9 cellular contexts compared by ENCODE assay signal in genomic region chr2:75627902-75628504, GRCh38. TPM values are rescaled to one million over a fixed set of nuclear protein-coding genes. Genes with fewer than 3 reads are reported as not detected.
DNase-seq lines count a peak whose midpoint lies in the region; ATAC-seq, FAIRE-seq and TF ChIP-seq lines count a peak whose summit lies in the region.
"Had no signal": no experiment of that assay in that cellular context is flagged by ENCODE, and none has a peak within 500 bp of the region (broad histone marks: within the 10 kb centered on the region; RNA-seq: fewer than 3 reads in every experiment).

No MANE protein-coding gene starts in this region.

- H3K9me3 Mint-ChIP-seq in CD4-positive, alpha-beta T cell = no peaks in the 10 kb centered on the region
- no peaks in the 10 kb centered on the region for H3K9me3 Mint-ChIP-seq in activated CD4-positive, alpha-beta memory T cell treated with anti-CD3 and anti-CD28 coated beads, Interleukin-2, amount 10 ng/mL, durations not matched to agents 7 days and 5 days
- H3K9me3 Mint-ChIP-seq in stimulated activated naive CD8-positive, alpha-beta T cell treated with anti-CD3 and anti-CD28 coated beads, Interleukin-15, amount 100 ng/mL, for 72 hours = no peaks in the 10 kb centered on the region
- H3K9me3 Mint-ChIP-seq: T-helper 1 cell treated with Interleukin-12 subunit alpha and Interleukin-12 subunit beta and Interleukin-4 antibody, amounts not matched to agents 30 μg/mL and 1 μg/mL, for 36 hours had no signal

- CTCF ChIA-PET in CD4-positive, alpha-beta T cell (lab: Charles Lee) = interaction anchor here (0.6 to 1.4 kb wide), 5 partner anchors 9 to 27 kb away, joined by 3 to 8 read pairs (median 4); no protein-coding TSS in a partner anchor
- CTCF ChIA-PET in activated CD4-positive, alpha-beta memory T cell treated with anti-CD3 and anti-CD28 coated beads, Interleukin-2, amount 10 ng/mL, durations not matched to agents 7 days and 5 days (lab: Charles Lee) = interaction anchor here (1.0 to 2.5 kb wide), 11 partner anchors 9 to 637 kb away, joined by 3 to 12 read pairs (median 3); partner anchors contain the start of gene MRPL19

- FAIRE-seq in endometrium (lab: Jason Lieb, UNC) = peak; percentile 46

- POLR2A ChIA-PET in CD4-positive, alpha-beta T cell (lab: Charles Lee) = interaction anchor here (0.7 to 0.9 kb wide), 2 partner anchors 18 to 211 kb away, joined by 3 to 4 read pairs; partner anchors contain the start of gene MRPL19
- POLR2A ChIA-PET in activated CD4-positive, alpha-beta memory T cell treated with anti-CD3 and anti-CD28 coated beads, Interleukin-2, amount 10 ng/mL, durations not matched to agents 7 days and 5 days (lab: Charles Lee) = no interaction called here

- no peak overlapping the region for H3K27ac ChIP-seq in CD4-positive, alpha-beta T cell (ENCODE audit: low read depth, low read length)

- no peaks in the 10 kb centered on the region for H3K9me3 ChIP-seq in CD4-positive, alpha-beta T cell (ENCODE audit: control insufficient read depth, low read length)
- H3K9me3 ChIP-seq in mucosa of descending colon = no peaks in the 10 kb centered on the region

- no peaks in the 10 kb centered on the region for H3K4me1 ChIP-seq in mucosa of descending colon (ENCODE audit: low read depth)

- DNase-seq in CD4-positive, alpha-beta T cell = peak; percentile 13 to 58 (median 38)
- DNase-seq in NCI-H774 (lab: John Stamatoyannopoulos, UW) (peak; percentile 69), mucosa of descending colon (peak in 2 of 3 donors; percentile 72 to 80)
- peak; percentile 61 for DNase-seq in activated CD4-positive, alpha-beta memory T cell treated with anti-CD3 and anti-CD28 coated beads, Interleukin-2, amount 10 ng/mL, durations not matched to agents 7 days and 5 days
- DNase-seq in stimulated activated naive CD8-positive, alpha-beta T cell treated with anti-CD3 and anti-CD28 coated beads, Interleukin-15, amount 100 ng/mL, for 72 hours = peak; percentile 46 to 57

- H3K36me3 Mint-ChIP-seq in CD4-positive, alpha-beta T cell (ENCODE audit: low read depth) = no peaks in the 10 kb centered on the region
- H3K36me3 Mint-ChIP-seq in activated CD4-positive, alpha-beta memory T cell treated with anti-CD3 and anti-CD28 coated beads, Interleukin-2, amount 10 ng/mL, durations not matched to agents 7 days and 5 days (ENCODE audit: low read depth) = no peaks in the 10 kb centered on the region

- H3K4me3 Mint-ChIP-seq in CD4-positive, alpha-beta T cell = no peak overlapping the region
- H3K4me3 Mint-ChIP-seq in activated CD4-positive, alpha-beta memory T cell treated with anti-CD3 and anti-CD28 coated beads, Interleukin-2, amount 10 ng/mL, durations not matched to agents 7 days and 5 days = no peak overlapping the region
- H3K4me3 Mint-ChIP-seq in stimulated activated naive CD8-positive, alpha-beta T cell treated with anti-CD3 and anti-CD28 coated beads, Interleukin-15, amount 100 ng/mL, for 72 hours = no peak overlapping the region
- H3K4me3 Mint-ChIP-seq: T-helper 1 cell treated with Interleukin-12 subunit alpha and Interleukin-12 subunit beta and Interleukin-4 antibody, amounts not matched to agents 30 μg/mL and 1 μg/mL, for 36 hours had no signal

- intact Hi-C loops in CD4-positive, alpha-beta T cell (cut with DNase I, micrococcal nuclease) = loop anchor here (1.0 to 10.0 kb wide), 3 partner anchors 709 to 933 kb away; no protein-coding TSS in a partner anchor
- intact Hi-C loops in mucosa of descending colon (cut with DNase I, micrococcal nuclease) = no loop called here

- TF ChIP-seq CTCF in CD4-positive, alpha-beta T cell (IDR thresholded peaks at IDR 0.05) = peak; percentile 92
- TF ChIP-seq CTCF in mucosa of descending colon (IDR thresholded peaks at IDR 0.05) = peak; percentile 76

- ATAC-seq in CD4-positive, alpha-beta T cell (ENCODE audit: poor library complexity) = peak; percentile 65
- ATAC-seq in GM19328 (IDR thresholded peaks at IDR 0.05; ENCODE audit: unreplicated experiment) (peak; percentile 92), HG03558 (IDR thresholded peaks at IDR 0.05; ENCODE audit: extremely low read depth, unreplicated experiment) (peak; percentile 93), mucosa of descending colon (peak; percentile 73)
- ATAC-seq in stimulated activated naive CD8-positive, alpha-beta T cell treated with anti-CD3 and anti-CD28 coated beads, Interleukin-15, amount 100 ng/mL, for 72 hours = peak; percentile 81

- no peak overlapping the region for H3K4me3 ChIP-seq in mucosa of descending colon

- H3K36me3 ChIP-seq in mucosa of descending colon (ENCODE audit: low read depth) = no peaks in the 10 kb centered on the region

- H3K27ac Mint-ChIP-seq in CD4-positive, alpha-beta T cell = no peak overlapping the region
- no peak overlapping the region for H3K27ac Mint-ChIP-seq in activated CD4-positive, alpha-beta memory T cell treated with anti-CD3 and anti-CD28 coated beads, Interleukin-2, amount 10 ng/mL, durations not matched to agents 7 days and 5 days
- no peak overlapping the region for H3K27ac Mint-ChIP-seq in stimulated activated naive CD8-positive, alpha-beta T cell treated with anti-CD3 and anti-CD28 coated beads, Interleukin-15, amount 100 ng/mL, for 72 hours
- H3K27ac Mint-ChIP-seq: T-helper 1 cell treated with Interleukin-12 subunit alpha and Interleukin-12 subunit beta and Interleukin-4 antibody, amounts not matched to agents 30 μg/mL and 1 μg/mL, for 36 hours had no signal

- H3K4me1 Mint-ChIP-seq in CD4-positive, alpha-beta T cell (ENCODE audit: low read depth) = no peaks in the 10 kb centered on the region
- H3K4me1 Mint-ChIP-seq in activated CD4-positive, alpha-beta memory T cell treated with anti-CD3 and anti-CD28 coated beads, Interleukin-2, amount 10 ng/mL, durations not matched to agents 7 days and 5 days = no peaks in the 10 kb centered on the region
- no peaks in the 10 kb centered on the region for H3K4me1 Mint-ChIP-seq in stimulated activated naive CD8-positive, alpha-beta T cell treated with anti-CD3 and anti-CD28 coated beads, Interleukin-15, amount 100 ng/mL, for 72 hours

- H3K27me3 ChIP-seq in CD4-positive, alpha-beta T cell (ENCODE audit: control insufficient read depth, insufficient read depth, low read length) = peaks cover 10% of the 10 kb centered on the region

- peaks cover 63% of the 10 kb centered on the region for H3K27me3 Mint-ChIP-seq in CD4-positive, alpha-beta T cell
- H3K27me3 Mint-ChIP-seq in activated CD4-positive, alpha-beta memory T cell treated with anti-CD3 and anti-CD28 coated beads, Interleukin-2, amount 10 ng/mL, durations not matched to agents 7 days and 5 days = peaks cover 26% of the 10 kb centered on the region
- peaks cover 23% of the 10 kb centered on the region for H3K27me3 Mint-ChIP-seq in stimulated activated naive CD8-positive, alpha-beta T cell treated with anti-CD3 and anti-CD28 coated beads, Interleukin-15, amount 100 ng/mL, for 72 hours

RNA-seq across cellular contexts. Expression of gene MRPL19, which starts 18.6 kb away (rescaled TPM):
- total RNA-seq in CD4-positive, alpha-beta T cell = 10 to 100 TPM; 10.7 to 14.9 TPM
- total RNA-seq in activated CD4-positive, alpha-beta memory T cell treated with anti-CD3 and anti-CD28 coated beads, Interleukin-2, amount 10 ng/mL, durations not matched to agents 7 days and 5 days = 10 to 100 TPM; 37.7 to 41.6 TPM
- total RNA-seq in mucosa of descending colon = 10 to 100 TPM; 34.6 to 53.3 (median 45.1) TPM

Comparison
In these comparisons a context has a peak if more than half of its experiments do, and no peak if none do; other contexts are left out.
1. intact Hi-C loops: an anchor here in CD4-positive, alpha-beta T cell (1.0 to 10.0 kb wide); none called in mucosa of descending colon.